ENCODE assay signal across 20 cellular contexts in genomic region chr9:129400001-129400970, GRCh38.
DNase-seq lines count a peak whose midpoint lies in the region; ATAC-seq and TF ChIP-seq lines count a peak whose summit lies in the region.
"Had no signal": no experiment of that assay in that cellular context is flagged by ENCODE, and none has a peak within 500 bp of the region (broad histone marks: within the 10 kb centered on the region; RNA-seq: fewer than 3 reads in every experiment).

No MANE protein-coding gene starts in this region.

- WGBS in spleen, 5 donors: 84 to 94% (median 87%) methylated on average over 19 to 44 of the region's 44 CpGs

- H3K4me1 ChIP-seq in lower lobe of right lung (peaks cover 4% of the 10 kb centered on the region), spleen (peaks cover 0 to 12% (median 3%) of the 10 kb centered on the region in 6 donors)
- H3K4me1 ChIP-seq: breast epithelium had no signal

- no peaks in the 10 kb centered on the region for H3K9me3 Mint-ChIP-seq in chondrocyte (ENCODE audit: low read depth)
- H3K9me3 Mint-ChIP-seq: activated naive CD4-positive, alpha-beta T cell treated with anti-CD3 and anti-CD28 coated beads, Interleukin-2, amount 50 U/mL, for 72 hours; activated T-cell treated with anti-CD3 and anti-CD28 coated beads, Interleukin-2, amount 50 U/mL, for 4 hours; IgD-negative memory B cell; naive thymus-derived CD4-positive, alpha-beta T cell; stimulated activated naive B cell treated with anti-CD40 and anti-IgM and Interleukin-4, amounts not matched to agents 10 μg/mL and 1 μg/mL and 100 μg/mL, for 72 hours; type B pancreatic cell had no signal

- no peak overlapping the region for H3K27ac ChIP-seq in lower lobe of right lung
- peak overlapping the region in 2 of 8 donors; percentile 49 to 67 for H3K27ac ChIP-seq in spleen

- TF ChIP-seq CTCF in chondrocyte (IDR thresholded peaks at IDR 0.05): no peak
- no peak for TF ChIP-seq CTCF in lower lobe of right lung (IDR thresholded peaks at IDR 0.05)
- TF ChIP-seq CTCF in spleen (IDR thresholded peaks at IDR 0.05 in 8 of 11, conservative IDR thresholded peaks at IDR 0.05 in 3 of 11): no peak

- H3K27me3 Mint-ChIP-seq in chondrocyte (ENCODE audit: low read depth): no peaks in the 10 kb centered on the region
- H3K27me3 Mint-ChIP-seq: IgD-negative memory B cell, type B pancreatic cell had no signal

- intact Hi-C loops in lower lobe of right lung (cut with DNase I) (no loop called here), spleen (cut with DNase I; ENCODE audit: low total_unique reads) (no loop called here)

- peak; percentile 62 for DNase-seq in H7
- peak; percentile 84 for DNase-seq in chondrocyte (ENCODE audit: low spot score)
- DNase-seq in lower lobe of right lung: peak; percentile 34
- DNase-seq in spleen: peak; percentile 70
- no peak for DNase-seq in KG1 (lab: John Stamatoyannopoulos, UW)
- no peak for DNase-seq in DMS114 treated with DMSO at 0.1 percent for 48 hours (lab: John Stamatoyannopoulos, UW; ENCODE audit: unreplicated experiment)
- no peak for DNase-seq in NCI-H510A (lab: John Stamatoyannopoulos, UW)
- DNase-seq: activated CD4-positive, alpha-beta T cell treated with anti-CD3 and anti-CD28 coated beads, Interleukin-2, amount 50 U/mL, for 48 hours; activated T-cell treated with anti-CD3 and anti-CD28 coated beads, Interleukin-2, amount 50 U/mL, for 4 hours; GOT3; MV-4-11; naive thymus-derived CD4-positive, alpha-beta T cell; NCI-H2029; NCI-H510A treated with DMSO at 0.1 percent for 48 hours; stimulated activated naive B cell treated with anti-CD40 and anti-IgM and Interleukin-4, amounts not matched to agents 10 μg/mL and 1 μg/mL and 100 μg/mL, for 72 hours; T-helper 1 cell had no signal

- TF ChIP-seq POLR2A in spleen (IDR thresholded peaks at IDR 0.05): no peak

- H3K4me1 Mint-ChIP-seq in chondrocyte (ENCODE audit: low read depth): peaks cover 6% of the 10 kb centered on the region

- H3K27ac Mint-ChIP-seq in chondrocyte (ENCODE audit: unreplicated experiment): no peak overlapping the region
- H3K27ac Mint-ChIP-seq: IgD-negative memory B cell, type B pancreatic cell had no signal

- H3K9me3 ChIP-seq in lower lobe of right lung (no peaks in the 10 kb centered on the region), spleen (no peaks in the 10 kb centered on the region)
- H3K9me3 ChIP-seq: breast epithelium had no signal

- no peak overlapping the region for H3K4me3 Mint-ChIP-seq in chondrocyte (ENCODE audit: unreplicated experiment)
- H3K4me3 Mint-ChIP-seq: naive thymus-derived CD4-positive, alpha-beta T cell; stimulated activated naive B cell treated with anti-CD40 and anti-IgM and Interleukin-4, amounts not matched to agents 10 μg/mL and 1 μg/mL and 100 μg/mL, for 72 hours had no signal

- no peaks in the 10 kb centered on the region for H3K36me3 ChIP-seq in H7 (replicated peaks; ENCODE audit: control insufficient read depth, insufficient read depth, low read length)
- no peaks in the 10 kb centered on the region for H3K36me3 ChIP-seq in lower lobe of right lung
- H3K36me3 ChIP-seq in spleen: no peaks in the 10 kb centered on the region
- H3K36me3 ChIP-seq: breast epithelium had no signal

- H3K27me3 ChIP-seq in H7 (ENCODE audit: control insufficient read depth, insufficient read depth, low read length) (no peaks in the 10 kb centered on the region), lower lobe of right lung (ENCODE audit: low read depth) (no peaks in the 10 kb centered on the region), spleen (replicated peaks in 1 of 7) (no peaks in the 10 kb centered on the region)
- H3K27me3 ChIP-seq: breast epithelium had no signal

- H3K36me3 Mint-ChIP-seq in chondrocyte (ENCODE audit: low read depth): no peaks in the 10 kb centered on the region
- H3K36me3 Mint-ChIP-seq: activated naive CD4-positive, alpha-beta T cell treated with anti-CD3 and anti-CD28 coated beads, Interleukin-2, amount 50 U/mL, for 72 hours; IgD-negative memory B cell; naive thymus-derived CD4-positive, alpha-beta T cell; stimulated activated naive B cell treated with anti-CD40 and anti-IgM and Interleukin-4, amounts not matched to agents 10 μg/mL and 1 μg/mL and 100 μg/mL, for 72 hours; type B pancreatic cell had no signal

- no peak overlapping the region for H3K4me3 ChIP-seq in H7 (ENCODE audit: insufficient read depth, low read depth, low read length)
- no peak overlapping the region for H3K4me3 ChIP-seq in lower lobe of right lung
- H3K4me3 ChIP-seq in spleen: no peak overlapping the region
- H3K4me3 ChIP-seq: breast epithelium had no signal

- ATAC-seq in lower lobe of right lung: no peak
- ATAC-seq: activated naive CD4-positive, alpha-beta T cell treated with anti-CD3 and anti-CD28 coated beads, Interleukin-2, amount 50 U/mL, for 72 hours; activated T-cell treated with anti-CD3 and anti-CD28 coated beads, Interleukin-2, amount 50 U/mL, for 4 hours; naive thymus-derived CD4-positive, alpha-beta T cell had no signal

Comparison
In these comparisons a context has a peak if more than half of its experiments do, and no peak if none do; other contexts are left out.
1. DNase-seq: peak in H7 (single experiment), chondrocyte (single experiment), lower lobe of right lung (single experiment) and spleen (single experiment); none in KG1 (single experiment), DMS114 treated with DMSO at 0.1 percent for 48 hours (single experiment) and NCI-H510A (single experiment).